Comparison of ENCODE assay signal across 8 cellular contexts in genomic region chr1:210292276-210292851, GRCh38. TPM values are rescaled to one million over a fixed set of nuclear protein-coding genes. Genes with fewer than 3 reads are reported as not detected.
DNase-seq lines count a peak whose midpoint lies in the region; ATAC-seq and TF ChIP-seq lines count a peak whose summit lies in the region.

No MANE protein-coding gene starts in this region.

- H3K9me3 ChIP-seq in right atrium auricular region: no peaks in the 10 kb centered on the region
- no peaks in the 10 kb centered on the region for H3K9me3 ChIP-seq in gastrocnemius medialis

- intact Hi-C loops in gastrocnemius medialis (cut with DNase I; ENCODE audit: low total_unique reads): loop anchor here (1.0 to 5.0 kb wide), 2 partner anchors 19 to 55 kb away; no protein-coding TSS in a partner anchor

- H3K36me3 Mint-ChIP-seq in activated naive CD8-positive, alpha-beta T cell: peaks cover 2% of the 10 kb centered on the region

- DNase-seq in DMS114 treated with DMSO at 0.1 percent for 48 hours (lab: John Stamatoyannopoulos, UW; ENCODE audit: unreplicated experiment) (peak; percentile 14), NCI-H526 treated with DMSO at 0.1 percent for 48 hours (lab: John Stamatoyannopoulos, UW) (peak; percentile 26), right atrium auricular region (ENCODE audit: low spot score) (peak; percentile 64), gastrocnemius medialis (peak; percentile 38 to 61), middle frontal gyrus (ENCODE audit: extremely low spot score, low spot score) (no peak), Kasumi-1 (lab: John Stamatoyannopoulos, UW) (no peak)

- peak; percentile 67 for ATAC-seq in GM21825 (IDR thresholded peaks at IDR 0.05; ENCODE audit: unreplicated experiment)
- ATAC-seq in gastrocnemius medialis: peak; percentile 78 to 85

- peak in 1 of 2 donors; percentile 61 for TF ChIP-seq CTCF in right atrium auricular region (IDR thresholded peaks at IDR 0.05)
- peak in 4 of 5 experiments; percentile 27 to 58 (median 45) for TF ChIP-seq CTCF in gastrocnemius medialis (IDR thresholded peaks at IDR 0.05 in 4 of 5, conservative IDR thresholded peaks at IDR 0.05 in 1 of 5)

- in situ Hi-C loops in gastrocnemius medialis (cut with MboI; ENCODE audit: low sequenced_read_pairs in 4 of 4): no loop called here

- H3K36me3 ChIP-seq in right atrium auricular region (no peaks in the 10 kb centered on the region), gastrocnemius medialis (no peaks in the 10 kb centered on the region)

- peaks cover 32% of the 10 kb centered on the region for H3K27me3 Mint-ChIP-seq in activated naive CD8-positive, alpha-beta T cell

- no peak for TF ChIP-seq POLR2A in gastrocnemius medialis (IDR thresholded peaks at IDR 0.05)

- H3K27me3 ChIP-seq in right atrium auricular region: no peaks in the 10 kb centered on the region
- no peaks in the 10 kb centered on the region for H3K27me3 ChIP-seq in gastrocnemius medialis

- H3K9me3 Mint-ChIP-seq in activated naive CD8-positive, alpha-beta T cell (ENCODE audit: low read depth): no peaks in the 10 kb centered on the region

- H3K4me3 ChIP-seq in right atrium auricular region: peak overlapping the region; percentile 34 to 53
- peak overlapping the region; percentile 52 to 72 (median 61) for H3K4me3 ChIP-seq in gastrocnemius medialis

- H3K4me1 ChIP-seq in right atrium auricular region (peaks cover 0 to 40% of the 10 kb centered on the region in 2 donors), gastrocnemius medialis (peaks cover 12 to 28% of the 10 kb centered on the region in 2 donors)

- no peak overlapping the region for H3K27ac Mint-ChIP-seq in activated naive CD8-positive, alpha-beta T cell

- H3K27ac ChIP-seq in right atrium auricular region (peak overlapping the region; percentile 77 to 88), gastrocnemius medialis (peak overlapping the region; percentile 40 to 76 (median 57))

- H3K4me3 Mint-ChIP-seq in activated naive CD8-positive, alpha-beta T cell: peak overlapping the region; percentile 55

- H3K4me1 Mint-ChIP-seq in activated naive CD8-positive, alpha-beta T cell (ENCODE audit: low read depth): peaks cover 5% of the 10 kb centered on the region

RNA-seq across cellular contexts. Expression of gene HHAT, which starts 36.3 kb away (rescaled TPM):
- total RNA-seq in right atrium auricular region: 1 to 10 TPM; 1.6 to 2.0 TPM
- under 1 TPM in 3 of 4 donors, not detected in 1; 0.31 to 0.33 (median 0.33) TPM for total RNA-seq in gastrocnemius medialis

RNA-seq across cellular contexts. Expression of gene SERTAD4, which starts 59.8 kb away (rescaled TPM):
- total RNA-seq in right atrium auricular region (1 to 10 TPM; 4.2 to 6.5 TPM), gastrocnemius medialis (under 1 TPM in 3 of 4 donors, not detected in 1; 0.10 to 0.41 (median 0.16) TPM)

Comparison
In these comparisons a context has a peak if more than half of its experiments do, and no peak if none do; other contexts are left out.
1. DNase-seq: peak in DMS114 treated with DMSO at 0.1 percent for 48 hours (single experiment), NCI-H526 treated with DMSO at 0.1 percent for 48 hours (single experiment), right atrium auricular region (single experiment) and gastrocnemius medialis (2 of 2); none in middle frontal gyrus (single experiment) and Kasumi-1 (0 of 2).